ENCODE assay signal across 19 cellular contexts in the genomic region with DNA sequence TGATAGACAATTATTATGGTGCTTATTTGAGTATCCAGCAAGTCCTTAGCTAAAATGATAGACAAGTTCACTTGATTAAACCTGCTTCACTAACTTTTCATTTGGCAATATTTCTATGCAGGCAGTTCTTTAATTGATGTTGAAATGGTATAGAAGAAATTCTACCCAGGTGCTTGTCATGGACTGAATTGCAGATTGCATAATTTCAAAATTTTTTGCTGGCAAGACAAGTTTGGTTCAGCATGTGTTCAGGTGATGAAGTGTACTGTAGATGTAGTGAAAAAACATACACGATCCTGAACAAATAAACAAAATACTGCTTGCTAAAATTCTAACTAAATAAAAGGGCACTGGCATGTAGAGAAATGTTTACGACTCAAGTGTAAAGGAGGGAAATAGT.
DNase-seq lines count a peak whose midpoint lies in the region; ATAC-seq and TF ChIP-seq lines count a peak whose summit lies in the region.
"Had no signal": no experiment of that assay in that cellular context is flagged by ENCODE, and none has a peak within 500 bp of the region (broad histone marks: within the 10 kb centered on the region; RNA-seq: fewer than 3 reads in every experiment).

No MANE protein-coding gene starts in this region.

- TF ChIP-seq CTCF in epithelial cell of esophagus (IDR thresholded peaks at IDR 0.05; ENCODE audit: insufficient read depth, low read depth, low read length, missing control alignments) (no peak), thyroid gland (IDR thresholded peaks at IDR 0.05) (no peak)

- H3K27ac ChIP-seq in thyroid gland: no peak overlapping the region
- H3K27ac ChIP-seq: 22Rv1, A549, C4-2B had no signal

- WGBS in thyroid gland, 2 donors: 77 to 78% methylated on average over 2 of the region's 2 CpGs

- H3K27me3 ChIP-seq in thyroid gland: no peaks in the 10 kb centered on the region

- DNase-seq in NCI-H1092 treated with DMSO at 0.1 percent for 48 hours (lab: John Stamatoyannopoulos, UW) (peak; percentile 22), NCI-H1092 (lab: John Stamatoyannopoulos, UW) (no peak), NCI-H748 (lab: John Stamatoyannopoulos, UW; ENCODE audit: unreplicated experiment) (peak; percentile 16), NCI-H748 treated with DMSO at 0.1 percent for 48 hours (lab: John Stamatoyannopoulos, UW) (no peak), epithelial cell of esophagus (ENCODE audit: low read depth) (peak; percentile 66), thyroid gland (no peak), left lobe of liver (ENCODE audit: low spot score) (no peak)
- DNase-seq: AML-193; CD4-positive, alpha-beta T cell; DMS153; DMS79; GDM1; GOT3; H7; HFFc6 had no signal

- intact Hi-C loops in thyroid gland (cut with DNase I): no loop called here

- no peaks in the 10 kb centered on the region for H3K4me1 ChIP-seq in thyroid gland
- H3K4me1 ChIP-seq: A549 had no signal

- no peaks in the 10 kb centered on the region for H3K36me3 ChIP-seq in thyroid gland

- no peaks in the 10 kb centered on the region for H3K9me3 ChIP-seq in thyroid gland
- H3K9me3 ChIP-seq: A549 had no signal

- no peak for TF ChIP-seq POLR2A in thyroid gland (IDR thresholded peaks at IDR 0.05)

- no peak overlapping the region for H3K4me3 ChIP-seq in epithelial cell of esophagus (ENCODE audit: low read length)
- no peak overlapping the region for H3K4me3 ChIP-seq in thyroid gland (replicated peaks in 1 of 3)
- H3K4me3 ChIP-seq: A549 had no signal

- no peak for ATAC-seq in left lobe of liver
- ATAC-seq: A549, HCT116 had no signal

Comparison
In these comparisons a context has a peak if more than half of its experiments do, and no peak if none do; other contexts are left out.
1. DNase-seq: peak in NCI-H1092 treated with DMSO at 0.1 percent for 48 hours (single experiment), NCI-H748 (single experiment) and epithelial cell of esophagus (single experiment); none in NCI-H1092 (single experiment), NCI-H748 treated with DMSO at 0.1 percent for 48 hours (single experiment), thyroid gland (0 of 2) and left lobe of liver (single experiment).